Comparison of ENCODE assay signal across 28 cellular contexts in the genomic region with DNA sequence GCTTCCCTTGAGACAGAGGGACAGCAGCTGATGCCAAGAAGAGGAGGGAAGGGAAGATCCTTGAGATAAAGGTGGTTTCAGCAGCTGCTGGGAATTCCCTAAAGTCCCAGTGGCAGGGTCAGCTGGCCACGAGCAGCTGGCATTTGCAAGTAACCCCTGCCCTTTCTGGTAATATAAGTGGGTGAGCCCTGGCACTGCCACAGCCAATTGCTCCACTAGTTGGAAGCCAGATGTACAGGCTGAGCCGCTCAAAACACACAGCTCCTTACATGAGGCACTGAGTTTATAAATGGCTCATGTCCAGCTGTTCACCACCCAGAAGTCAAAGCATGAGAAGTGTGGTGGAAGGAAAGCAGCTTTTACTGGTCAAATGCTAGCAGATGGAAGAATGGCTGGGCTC. TPM values are rescaled to one million over a fixed set of nuclear protein-coding genes. Genes with fewer than 3 reads are reported as not detected.
"Had no signal": no experiment of that assay in that cellular context is flagged by ENCODE, and none has a peak within 500 bp of the region (broad histone marks: within the 10 kb centered on the region; RNA-seq: fewer than 3 reads in every experiment).

No MANE protein-coding gene starts in this region.

- H3K36me3 ChIP-seq: adrenal gland, breast epithelium, SJCRH30, WERI-Rb-1 had no signal

- H3K4me1 ChIP-seq: adrenal gland, breast epithelium, SJCRH30 had no signal

- H3K9me3 ChIP-seq: adrenal gland had no signal

- H3K4me3 ChIP-seq: adrenal gland, breast epithelium, coronary artery, K562, SJCRH30 had no signal

- H3K27me3 ChIP-seq: adrenal gland, breast epithelium, SJCRH30 had no signal

- H3K27ac ChIP-seq: adrenal gland, breast epithelium, coronary artery, SJCRH30, WERI-Rb-1 had no signal

- DNase-seq: activated CD4-positive, alpha-beta memory T cell treated with anti-CD3 and anti-CD28 coated beads, Interleukin-2, amount 10 ng/mL, durations not matched to agents 7 days and 5 days; activated CD4-positive, alpha-beta T cell treated with anti-CD3 and anti-CD28 coated beads for 36 hours; activated CD4-positive, alpha-beta T cell treated with anti-CD3 and anti-CD28 coated beads, Interleukin-2, amount 50 U/mL, for 1 hour; activated CD8-positive, alpha-beta memory T cell treated with anti-CD3 and anti-CD28 coated beads, Interleukin-2, amount 50 U/mL, for 48 hours; activated naive CD4-positive, alpha-beta T cell treated with anti-CD3 and anti-CD28 coated beads, Interleukin-2, amount 50 U/mL, for 16 hours; activated naive CD8-positive, alpha-beta T cell treated with anti-CD3 and anti-CD28 coated beads, Interleukin-2, amount 10 ng/mL, durations not matched to agents 7 days and 5 days; activated T-cell treated with anti-CD3 and anti-CD28 coated beads, Interleukin-2, amount 50 U/mL, for 1 hour; adrenal gland; aorta; central memory CD4-positive, alpha-beta T cell; Karpas-422; NCI-H1048; NCI-H1417; NCI-H1930; NCI-H2107; NCI-H2171 treated with DMSO at 0.1 percent for 48 hours; NCI-H446; NCI-H748 treated with DMSO at 0.1 percent for 48 hours; Right ventricle myocardium superior; RPMI8226; SJCRH30; T-helper 17 cell; WERI-Rb-1 had no signal

RNA-seq across cellular contexts. Expression of gene PRR20G, which starts 35.4 kb away (rescaled TPM):
- total RNA-seq: activated CD4-positive, alpha-beta memory T cell treated with anti-CD3 and anti-CD28 coated beads, Interleukin-2, amount 10 ng/mL, durations not matched to agents 7 days and 5 days; activated CD4-positive, alpha-beta T cell treated with anti-CD3 and anti-CD28 coated beads for 36 hours; activated naive CD8-positive, alpha-beta T cell treated with anti-CD3 and anti-CD28 coated beads, Interleukin-2, amount 10 ng/mL, durations not matched to agents 7 days and 5 days; adrenal gland; aorta; breast epithelium; chondrocyte; K562; OCI-LY7; Right ventricle myocardium superior; SJCRH30; T-helper 17 cell had no signal

RNA-seq across cellular contexts. Expression of gene PRR23E, which starts 59.5 kb away (rescaled TPM):
- total RNA-seq: activated CD4-positive, alpha-beta memory T cell treated with anti-CD3 and anti-CD28 coated beads, Interleukin-2, amount 10 ng/mL, durations not matched to agents 7 days and 5 days; activated CD4-positive, alpha-beta T cell treated with anti-CD3 and anti-CD28 coated beads for 36 hours; activated naive CD8-positive, alpha-beta T cell treated with anti-CD3 and anti-CD28 coated beads, Interleukin-2, amount 10 ng/mL, durations not matched to agents 7 days and 5 days; adrenal gland; aorta; breast epithelium; chondrocyte; K562; OCI-LY7; Right ventricle myocardium superior; SJCRH30; T-helper 17 cell had no signal
